ENCODE assay signal across 16 cellular contexts in genomic region chr5:171317225-171317624, GRCh38. TPM values are rescaled to one million over a fixed set of nuclear protein-coding genes. Genes with fewer than 3 reads are reported as not detected.
DNase-seq lines count a peak whose midpoint lies in the region; ATAC-seq, FAIRE-seq and TF ChIP-seq lines count a peak whose summit lies in the region.
"Had no signal": no experiment of that assay in that cellular context is flagged by ENCODE, and none has a peak within 500 bp of the region (broad histone marks: within the 10 kb centered on the region; RNA-seq: fewer than 3 reads in every experiment).

No MANE protein-coding gene starts in this region.

- H3K4me1 Mint-ChIP-seq in natural killer cell, result peaks cover 19 to 27% of the 10 kb centered on the region in 2 donors

- peak; percentile 28 for FAIRE-seq in bronchial epithelial cell (lab: Jason Lieb, UNC)

- TF ChIP-seq POLR2A in esophagus muscularis mucosa (IDR thresholded peaks at IDR 0.05; ENCODE audit: low read depth), result no peak

- TF ChIP-seq EP300 in esophagus muscularis mucosa (IDR thresholded peaks at IDR 0.05), result no peak

- peaks cover 68 to 77% of the 10 kb centered on the region in 2 donors for H3K27me3 Mint-ChIP-seq in natural killer cell (ENCODE audit: low read depth in 2 of 2)

- H3K27ac ChIP-seq in esophagus muscularis mucosa (replicated peaks in 1 of 4), result no peak overlapping the region

- no peak overlapping the region for H3K4me3 Mint-ChIP-seq in natural killer cell

- no peak overlapping the region for H3K4me3 ChIP-seq in bronchial epithelial cell (ENCODE audit: low read depth, low read length)
- no peak overlapping the region for H3K4me3 ChIP-seq in esophagus muscularis mucosa

- no peak overlapping the region for H3K27ac Mint-ChIP-seq in natural killer cell
- H3K27ac Mint-ChIP-seq: CD14-positive monocyte had no signal

- H3K9me3 Mint-ChIP-seq in natural killer cell, result no peaks in the 10 kb centered on the region

- WGBS in esophagus muscularis mucosa, result 20% methylated on average over 11 of the region's 11 CpGs

- peaks cover 30 to 56% (median 46%) of the 10 kb centered on the region in 4 donors for H3K4me1 ChIP-seq in esophagus muscularis mucosa

- no peaks in the 10 kb centered on the region for H3K9me3 ChIP-seq in esophagus muscularis mucosa

- H3K36me3 Mint-ChIP-seq in natural killer cell, result no peaks in the 10 kb centered on the region

- TF ChIP-seq CTCF in bronchial epithelial cell (IDR thresholded peaks at IDR 0.05; ENCODE audit: insufficient read depth, low read length, severe bottlenecking) (no peak), esophagus muscularis mucosa (IDR thresholded peaks at IDR 0.05) (no peak), natural killer cell (IDR thresholded peaks at IDR 0.05) (no peak)

- H3K27me3 ChIP-seq in bronchial epithelial cell (ENCODE audit: control insufficient read depth, insufficient read depth, low read length) (peaks cover 64% of the 10 kb centered on the region), esophagus muscularis mucosa (peaks cover 14 to 100% (median 76%) of the 10 kb centered on the region in 4 donors)

- peak; percentile 60 for ATAC-seq in left lobe of liver
- ATAC-seq in natural killer cell, result no peak
- ATAC-seq: HCT116 had no signal

- intact Hi-C loops in esophagus muscularis mucosa (cut with DNase I), result no loop called here
- intact Hi-C loops in natural killer cell (cut with micrococcal nuclease), result no loop called here

- DNase-seq in NCI-H82 (lab: John Stamatoyannopoulos, UW) (peak; percentile 6), NCI-H82 treated with DMSO at 0.1 percent for 48 hours (lab: John Stamatoyannopoulos, UW; ENCODE audit: unreplicated experiment) (no peak), HUDEP-2 (lab: John Stamatoyannopoulos, UW; ENCODE audit: unreplicated experiment in 76 of 76) (peak in 56 of 76 experiments; percentile 2 to 66 (median 36)), bronchial epithelial cell (ENCODE audit: low read depth) (no peak), left lobe of liver (ENCODE audit: low spot score) (no peak), esophagus muscularis mucosa (ENCODE audit: extremely low spot score) (no peak), natural killer cell (no peak), HT-29 (ENCODE audit: low spot score) (no peak)
- DNase-seq: 8988T, GDM1, KG1, MV-4-11, NCI-H1694 treated with DMSO at 0.1 percent for 48 hours had no signal

- H3K36me3 ChIP-seq in bronchial epithelial cell (ENCODE audit: control insufficient read depth, insufficient read depth, low read length), result no peaks in the 10 kb centered on the region
- no peaks in the 10 kb centered on the region for H3K36me3 ChIP-seq in esophagus muscularis mucosa

RNA-seq across cellular contexts. Expression of gene TLX3, which starts 8.2 kb away (rescaled TPM):
- not detected in 2 replicates for total RNA-seq in bronchial epithelial cell
- total RNA-seq in left lobe of liver, result not detected
- total RNA-seq in esophagus muscularis mucosa, result not detected
- not detected for total RNA-seq in natural killer cell
- total RNA-seq in HT-29 (2014; rRNA removed; shearing (Covaris generic)), result not detected in 2 replicates
- total RNA-seq: NCI-H460 had no signal

Comparison
In these comparisons a context has a peak if more than half of its experiments do, and no peak if none do; other contexts are left out.
1. DNase-seq: peak in NCI-H82 (single experiment) and HUDEP-2 (56 of 76); none in NCI-H82 treated with DMSO at 0.1 percent for 48 hours (single experiment), bronchial epithelial cell (single experiment), left lobe of liver (single experiment), esophagus muscularis mucosa (single experiment), natural killer cell (single experiment) and HT-29 (single experiment).